In genomic region chr6:154951400-154952200, GRCh38 we compare ENCODE assay signal across 8 cellular contexts. TPM values are rescaled to one million over a fixed set of nuclear protein-coding genes. Genes with fewer than 3 reads are reported as not detected.
DNase-seq lines count a peak whose midpoint lies in the region; ATAC-seq and TF ChIP-seq lines count a peak whose summit lies in the region.

No MANE protein-coding gene starts in this region.

- DNase-seq in mammary epithelial cell = peak; percentile 30
- DNase-seq in NCI-H1092 treated with DMSO at 0.1 percent for 48 hours (lab: John Stamatoyannopoulos, UW) = no peak
- DNase-seq in SK-N-SH = no peak
- DNase-seq in upper lobe of left lung = no peak
- no peak for DNase-seq in lower lobe of right lung

- no TSS peak for BruUV-seq in mammary epithelial cell (replicated peaks; lab: Mats Ljungman, UMichigan)

- no peaks in the 10 kb centered on the region for H3F3A ChIP-seq in SK-N-SH (replicated peaks; ENCODE audit: insufficient read depth)

- H3K4me2 ChIP-seq in mammary epithelial cell (ENCODE audit: insufficient read depth, low read depth, low read length) = no peak overlapping the region
- H3K4me2 ChIP-seq in SK-N-SH = no peak overlapping the region

- no peaks in the 10 kb centered on the region for H3K9me3 ChIP-seq in KOPT-K1 (ENCODE audit: insufficient read depth, low read length, poor library complexity, severe bottlenecking)
- no peaks in the 10 kb centered on the region for H3K9me3 ChIP-seq in mammary epithelial cell (replicated peaks; ENCODE audit: insufficient read depth, low read length)
- H3K9me3 ChIP-seq in SK-N-SH = no peaks in the 10 kb centered on the region
- no peaks in the 10 kb centered on the region for H3K9me3 ChIP-seq in upper lobe of left lung
- H3K9me3 ChIP-seq in lower lobe of right lung = no peaks in the 10 kb centered on the region

- peak; percentile 90 for ATAC-seq in GM18505 (IDR thresholded peaks at IDR 0.05; ENCODE audit: unreplicated experiment)
- ATAC-seq in GM21717 (IDR thresholded peaks at IDR 0.05; ENCODE audit: unreplicated experiment) = peak; percentile 80
- ATAC-seq in upper lobe of left lung (ENCODE audit: low FRiP score in 2 of 2) = no peak
- no peak for ATAC-seq in lower lobe of right lung

- no peak overlapping the region for H3K4me3 ChIP-seq in mammary epithelial cell (replicated peaks in 1 of 3; ENCODE audit: insufficient read depth in 1 of 3, low read depth in 2 of 3, low read length in 3 of 3)
- H3K4me3 ChIP-seq in SK-N-SH (ENCODE audit: low read depth in 2 of 2, low read length in 1 of 2) = no peak overlapping the region
- no peak overlapping the region for H3K4me3 ChIP-seq in upper lobe of left lung
- no peak overlapping the region for H3K4me3 ChIP-seq in lower lobe of right lung

- TF ChIP-seq CTCF in mammary epithelial cell (conservative IDR thresholded peaks at IDR 0.05 in 1 of 2, IDR thresholded peaks at IDR 0.05 in 1 of 2; ENCODE audit: extremely low read depth in 1 of 2, insufficient read depth in 1 of 2, low read depth in 1 of 2, low read length in 2 of 2) = no peak
- TF ChIP-seq CTCF in SK-N-SH (IDR thresholded peaks at IDR 0.05) = no peak
- no peak for TF ChIP-seq CTCF in upper lobe of left lung (IDR thresholded peaks at IDR 0.05)
- no peak for TF ChIP-seq CTCF in lower lobe of right lung (IDR thresholded peaks at IDR 0.05)

- CTCF ChIA-PET in mammary epithelial cell (lab: Charles Lee; ENCODE audit: low non-redundant PET) (no interaction called here), SK-N-SH (lab: Yijun Ruan, JAX) (interaction anchor here (0.7 to 1.2 kb wide), 4 partner anchors 13 to 83 kb away, joined by 3 to 5 read pairs (median 3); no protein-coding TSS in a partner anchor)

- H3K27me3 ChIP-seq in mammary epithelial cell (ENCODE audit: insufficient read depth, low read length) (no peaks in the 10 kb centered on the region), SK-N-SH (ENCODE audit: insufficient read depth) (no peaks in the 10 kb centered on the region), upper lobe of left lung (no peaks in the 10 kb centered on the region), lower lobe of right lung (ENCODE audit: low read depth) (no peaks in the 10 kb centered on the region)

- H3K4me1 ChIP-seq in mammary epithelial cell (ENCODE audit: insufficient read depth, low read length) (peaks cover 3% of the 10 kb centered on the region), SK-N-SH (ENCODE audit: control insufficient read depth in 1 of 2, insufficient read depth in 2 of 2, low read depth in 1 of 2, low read length in 1 of 2) (peaks cover 0 to 8% of the 10 kb centered on the region in 2 experiments; a peak in 1 of 4 replicates), upper lobe of left lung (no peaks in the 10 kb centered on the region), lower lobe of right lung (no peaks in the 10 kb centered on the region)

- H3K9ac ChIP-seq in mammary epithelial cell (ENCODE audit: insufficient read depth, low read length) = no peak overlapping the region
- no peak overlapping the region for H3K9ac ChIP-seq in SK-N-SH

- 71% methylated on average over 10 of the region's 10 CpGs for WGBS in mammary epithelial cell (ENCODE audit: low coverage, missing lambda C conversion rate)
- 78% methylated on average over 10 of the region's 10 CpGs for WGBS in SK-N-SH (ENCODE audit: low lambda C conversion rate)
- WGBS in upper lobe of left lung, 2 donors = 56 to 57% methylated on average over 10 of the region's 10 CpGs

- TF ChIP-seq EP300 in SK-N-SH (IDR thresholded peaks at IDR 0.05; ENCODE audit: borderline replicate concordance in 1 of 2, low read depth in 1 of 2, low read length in 1 of 2) (no peak), upper lobe of left lung (IDR thresholded peaks at IDR 0.05) (no peak)

- H3K36me3 ChIP-seq in KOPT-K1 (ENCODE audit: insufficient read depth, low read length) (no peaks in the 10 kb centered on the region), mammary epithelial cell (ENCODE audit: insufficient read depth, low read length) (no peaks in the 10 kb centered on the region), SK-N-SH (replicated peaks in 1 of 2; ENCODE audit: control insufficient read depth in 1 of 2, insufficient read depth in 2 of 2, low read length in 1 of 2) (no peaks in the 10 kb centered on the region), upper lobe of left lung (no peaks in the 10 kb centered on the region), lower lobe of right lung (no peaks in the 10 kb centered on the region)

- H3K79me2 ChIP-seq in mammary epithelial cell (ENCODE audit: insufficient read depth, low read length) (no peaks in the 10 kb centered on the region), SK-N-SH (ENCODE audit: insufficient read depth) (no peaks in the 10 kb centered on the region)

- H3K9me2 ChIP-seq in SK-N-SH = no peaks in the 10 kb centered on the region

- in situ Hi-C loops in mammary epithelial cell (cut with MboI; ENCODE audit: low sequenced_read_pairs in 2 of 2) = no loop called here

- TF ChIP-seq POLR2A in GM18505 (IDR thresholded peaks at IDR 0.05; ENCODE audit: borderline replicate concordance, extremely low read depth, insufficient read depth, insufficient read length) (no peak), upper lobe of left lung (IDR thresholded peaks at IDR 0.05) (no peak)

- peak overlapping the region; percentile 91 for H3K27ac ChIP-seq in KOPT-K1 (ENCODE audit: low read depth, low read length, poor library complexity, severe bottlenecking)
- H3K27ac ChIP-seq in mammary epithelial cell (ENCODE audit: insufficient read depth, low read depth, low read length) = no peak overlapping the region
- no peak overlapping the region for H3K27ac ChIP-seq in SK-N-SH (ENCODE audit: low read depth in 2 of 2, low read length in 1 of 2)
- no peak overlapping the region for H3K27ac ChIP-seq in upper lobe of left lung
- H3K27ac ChIP-seq in lower lobe of right lung = no peak overlapping the region

- POLR2A ChIA-PET in SK-N-SH (lab: Yijun Ruan, JAX) = no interaction called here

- TF ChIP-seq RAD21 in SK-N-SH (IDR thresholded peaks at IDR 0.05; ENCODE audit: low read length) = no peak

- H2AFZ ChIP-seq in mammary epithelial cell (ENCODE audit: low read depth, low read length) = no peak overlapping the region
- H2AFZ ChIP-seq in SK-N-SH (ENCODE audit: low read depth) = no peak overlapping the region

- intact Hi-C loops in mammary epithelial cell (cut with micrococcal nuclease) = no loop called here
- intact Hi-C loops in lower lobe of right lung (cut with DNase I) = no loop called here

- dilution Hi-C loops in mammary epithelial cell (cut with HindIII; ENCODE audit: low sequenced_read_pairs) = no loop called here

- no peaks in the 10 kb centered on the region for H4K20me1 ChIP-seq in mammary epithelial cell (ENCODE audit: insufficient read depth, low read length)
- no peaks in the 10 kb centered on the region for H4K20me1 ChIP-seq in SK-N-SH (ENCODE audit: insufficient read depth)

TF ChIP-seq in SK-N-SH, 30 proteins besides CTCF, POLR2A, EP300 and RAD21 (continues in another document):
- no peak for TF ChIP-seq PBX3 (IDR thresholded peaks at IDR 0.05)
- TF ChIP-seq IRF3 (IDR thresholded peaks at IDR 0.05; ENCODE audit: low read depth, low read length) = no peak
- no peak for TF ChIP-seq RFX5 (IDR thresholded peaks at IDR 0.05; ENCODE audit: low read length)
- TF ChIP-seq MAX (IDR thresholded peaks at IDR 0.05; ENCODE audit: low read depth) = no peak
- no peak for TF ChIP-seq FOXM1 (IDR thresholded peaks at IDR 0.05; ENCODE audit: low read depth)
- no peak for TF ChIP-seq POLR2AphosphoS5 (IDR thresholded peaks at IDR 0.05; ENCODE audit: low read depth, low read length)
- TF ChIP-seq ZBTB33 (IDR thresholded peaks at IDR 0.05; ENCODE audit: borderline replicate concordance, low read depth) = no peak

RNA-seq across cellular contexts. Expression of gene TIAM2, which starts 43.5 kb away (rescaled TPM):
- total RNA-seq in mammary epithelial cell (10 to 100 TPM in 1 of 2 donors, 1 to 10 TPM in 1; 4.0 to 13.3 TPM), upper lobe of left lung (10 to 100 TPM in 2 of 6 donors, 1 to 10 TPM in 4; 5.6 to 25.1 (median 7.7) TPM), lower lobe of right lung (5.9 TPM)
- polyA plus RNA-seq in mammary epithelial cell (1.1 TPM), SK-N-SH (2012; rRNA removed) (10.2 and 13.6 TPM in 2 replicates)
- not detected for polyA minus RNA-seq in mammary epithelial cell
- polyA plus RNA-seq in SK-N-SH (2012; cell fraction: cytosol; rRNA removed) = 10.2 and 10.3 TPM in 2 replicates
- 29.0 and 33.0 TPM in 2 replicates for polyA plus RNA-seq in SK-N-SH (2012; cell fraction: nucleus; rRNA removed)

Comparison
In these comparisons a context has a peak if more than half of its experiments do, and no peak if none do; other contexts are left out.
1. ATAC-seq: peak in GM18505 (single experiment) and GM21717 (single experiment); none in upper lobe of left lung (0 of 2) and lower lobe of right lung (0 of 2).